In the genomic region with DNA sequence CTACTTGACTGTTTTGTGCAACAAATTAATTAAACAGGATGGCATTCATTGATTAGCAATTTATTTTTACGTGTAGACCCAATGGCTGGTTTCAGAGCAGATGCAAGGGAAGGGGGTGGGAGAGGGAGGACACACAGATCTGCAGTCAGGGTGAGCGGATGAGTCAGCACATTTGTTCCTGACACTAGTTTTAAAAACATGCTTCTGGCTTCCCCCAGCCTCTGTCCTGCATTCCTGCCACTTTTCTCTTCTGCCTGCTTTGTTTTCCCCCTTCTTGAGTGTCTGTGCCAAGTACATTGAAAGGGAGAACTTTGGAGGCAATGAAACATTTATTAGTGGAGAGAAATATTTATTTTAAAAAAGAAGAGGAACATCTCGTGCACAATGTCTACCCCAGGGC, we compare ENCODE assay signal across 9 cellular contexts. TPM values are rescaled to one million over a fixed set of nuclear protein-coding genes. Genes with fewer than 3 reads are reported as not detected.
DNase-seq lines count a peak whose midpoint lies in the region; ATAC-seq, FAIRE-seq and TF ChIP-seq lines count a peak whose summit lies in the region.
"Had no signal": no experiment of that assay in that cellular context is flagged by ENCODE, and none has a peak within 500 bp of the region (broad histone marks: within the 10 kb centered on the region; RNA-seq: fewer than 3 reads in every experiment).

No MANE protein-coding gene starts in this region.

- H3K4me1 Mint-ChIP-seq in activated T-helper 17 cell treated with anti-CD3 and anti-CD28 coated beads, Interleukin-2, amount 50 U/mL, for 72 hours = no peaks in the 10 kb centered on the region

- H3K4me1 ChIP-seq in ovary (ENCODE audit: insufficient read depth) = peaks cover 26% of the 10 kb centered on the region

- no peak for TF ChIP-seq POLR2A in ovary (IDR thresholded peaks at IDR 0.05)

- intact Hi-C loops in ovary (cut with DNase I) = loop anchor here in 2 of 4 donors (10.0 kb wide), 1 partner anchor 50 kb away; the partner anchor contains the start of gene NRP2 (in 2 of the 2)

- no peak overlapping the region for H3K27ac Mint-ChIP-seq in activated T-helper 17 cell treated with anti-CD3 and anti-CD28 coated beads, Interleukin-2, amount 50 U/mL, for 72 hours

- H3K27me3 ChIP-seq in ovary = no peaks in the 10 kb centered on the region

- peak; percentile 78 for FAIRE-seq in RCC 7860 (lab: Jason Lieb, UNC)

- ATAC-seq in HG03095 (IDR thresholded peaks at IDR 0.05; ENCODE audit: unreplicated experiment) (no peak), esophagus mucosa (no peak)
- ATAC-seq in activated T-helper 17 cell treated with anti-CD3 and anti-CD28 coated beads, Interleukin-2, amount 50 U/mL, for 72 hours (replicated peaks) = no peak

- no peaks in the 10 kb centered on the region for H3K9me3 Mint-ChIP-seq in activated T-helper 17 cell treated with anti-CD3 and anti-CD28 coated beads, Interleukin-2, amount 50 U/mL, for 72 hours

- TF ChIP-seq EP300 in ovary (IDR thresholded peaks at IDR 0.05) = no peak

- no peaks in the 10 kb centered on the region for H3K36me3 Mint-ChIP-seq in activated T-helper 17 cell treated with anti-CD3 and anti-CD28 coated beads, Interleukin-2, amount 50 U/mL, for 72 hours (ENCODE audit: low read depth)

- TF ChIP-seq CTCF in ovary (IDR thresholded peaks at IDR 0.05) = no peak

- no peaks in the 10 kb centered on the region for H3K9me3 ChIP-seq in ovary
- H3K9me3 ChIP-seq: thoracic aorta had no signal

- DNase-seq in GM03348 (ENCODE audit: low spot score) (peak; percentile 89), RCC 7860 (ENCODE audit: low spot score) (peak; percentile 67), fibroblast of gingiva (ENCODE audit: low read depth) (peak; percentile 88), ovary (peak; percentile 64 to 75 (median 66)), NCI-H345 treated with DMSO at 0.1 percent for 48 hours (lab: John Stamatoyannopoulos, UW; ENCODE audit: unreplicated experiment) (no peak)

- peak overlapping the region in 1 of 2 donors; percentile 71 for H3K27ac ChIP-seq in ovary
- H3K27ac ChIP-seq: thoracic aorta had no signal

- H3K36me3 ChIP-seq in ovary = no peaks in the 10 kb centered on the region

- peaks cover 15% of the 10 kb centered on the region for H3K27me3 Mint-ChIP-seq in activated T-helper 17 cell treated with anti-CD3 and anti-CD28 coated beads, Interleukin-2, amount 50 U/mL, for 72 hours

- no peak overlapping the region for H3K4me3 ChIP-seq in ovary
- H3K4me3 ChIP-seq: thoracic aorta had no signal

- H3K4me3 Mint-ChIP-seq in activated T-helper 17 cell treated with anti-CD3 and anti-CD28 coated beads, Interleukin-2, amount 50 U/mL, for 72 hours = no peak overlapping the region

- WGBS in ovary, 3 donors = 7 to 14% (median 10%) methylated on average over 3 of the region's 3 CpGs

RNA-seq across cellular contexts. Expression of gene NRP2, which starts 52.1 kb away (rescaled TPM):
- 100 to 1,000 TPM in 5 of 7 donors, 10 to 100 TPM in 2; 47.9 to 143 (median 106) TPM for total RNA-seq in ovary
- polyA plus RNA-seq in ovary = 100 to 1,000 TPM in 1 of 2 donors, 10 to 100 TPM in 1; 72.7 to 111 TPM
- total RNA-seq in activated T-helper 17 cell treated with anti-CD3 and anti-CD28 coated beads, Interleukin-2, amount 50 U/mL, for 72 hours = 1 to 10 TPM in 1 of 2 donors, under 1 TPM in 1; 0.91 to 2.2 TPM
- total RNA-seq in esophagus mucosa = 20.0 TPM
